ENCODE assay signal across 17 cellular contexts in genomic region chr3:120436523-120437050, GRCh38. TPM values are rescaled to one million over a fixed set of nuclear protein-coding genes. Genes with fewer than 3 reads are reported as not detected.
DNase-seq lines count a peak whose midpoint lies in the region; ATAC-seq, FAIRE-seq and TF ChIP-seq lines count a peak whose summit lies in the region.
"Had no signal": no experiment of that assay in that cellular context is flagged by ENCODE, and none has a peak within 500 bp of the region (broad histone marks: within the 10 kb centered on the region; RNA-seq: fewer than 3 reads in every experiment).

No MANE protein-coding gene starts in this region.

- WGBS in prostate gland: 92% methylated on average over 4 of the region's 4 CpGs

- no peak overlapping the region for H3K4me3 Mint-ChIP-seq in stimulated activated naive B cell treated with anti-CD40 and anti-IgM and Interleukin-4, amounts not matched to agents 10 μg/mL and 1 μg/mL and 100 μg/mL, for 72 hours

- TF ChIP-seq CTCF in VCaP (conservative IDR thresholded peaks at IDR 0.05) (no peak), prostate gland (IDR thresholded peaks at IDR 0.05) (no peak)

- peaks cover 32% of the 10 kb centered on the region for H3K4me1 ChIP-seq in prostate gland (replicated peaks)

- no peaks in the 10 kb centered on the region for H3K36me3 ChIP-seq in prostate gland
- H3K36me3 ChIP-seq: neutrophil had no signal

- H3K9me3 Mint-ChIP-seq in stimulated activated naive B cell treated with anti-CD40 and anti-IgM and Interleukin-4, amounts not matched to agents 10 μg/mL and 1 μg/mL and 100 μg/mL, for 72 hours: no peaks in the 10 kb centered on the region

- intact Hi-C loops in prostate gland (cut with DNase I): no loop called here

- H3K27ac ChIP-seq in VCaP (peak overlapping the region; percentile 18; the same call in 1 of the 2 replicates), prostate gland (peak overlapping the region; percentile 2 to 49)
- H3K27ac ChIP-seq: neutrophil had no signal

- no peaks in the 10 kb centered on the region for H3K9me3 ChIP-seq in prostate gland
- H3K9me3 ChIP-seq: neutrophil had no signal

- no peaks in the 10 kb centered on the region for H3K36me3 Mint-ChIP-seq in stimulated activated naive B cell treated with anti-CD40 and anti-IgM and Interleukin-4, amounts not matched to agents 10 μg/mL and 1 μg/mL and 100 μg/mL, for 72 hours

- H3K27me3 ChIP-seq in prostate gland (replicated peaks; ENCODE audit: insufficient read depth): no peaks in the 10 kb centered on the region
- H3K27me3 ChIP-seq: neutrophil had no signal

- no peak for TF ChIP-seq POLR2A in prostate gland (IDR thresholded peaks at IDR 0.05)
- TF ChIP-seq POLR2A in GM12891 (IDR thresholded peaks at IDR 0.05; ENCODE audit: low read depth, low read length): no peak

- H3K27me3 Mint-ChIP-seq in stimulated activated naive B cell treated with anti-CD40 and anti-IgM and Interleukin-4, amounts not matched to agents 10 μg/mL and 1 μg/mL and 100 μg/mL, for 72 hours: peaks cover 0 to 12% of the 10 kb centered on the region in 2 donors

- H3K27ac Mint-ChIP-seq in stimulated activated naive B cell treated with anti-CD40 and anti-IgM and Interleukin-4, amounts not matched to agents 10 μg/mL and 1 μg/mL and 100 μg/mL, for 72 hours: no peak overlapping the region

- ATAC-seq in stimulated activated naive B cell treated with anti-CD40 and anti-IgM and Interleukin-4, amounts not matched to agents 10 μg/mL and 1 μg/mL and 100 μg/mL, for 72 hours (replicated peaks): no peak
- ATAC-seq in HG02981 (IDR thresholded peaks at IDR 0.05; ENCODE audit: unreplicated experiment): no peak

- no peak for FAIRE-seq in GM12891 (lab: Jason Lieb, UNC)

- H3K4me1 Mint-ChIP-seq in stimulated activated naive B cell treated with anti-CD40 and anti-IgM and Interleukin-4, amounts not matched to agents 10 μg/mL and 1 μg/mL and 100 μg/mL, for 72 hours: no peaks in the 10 kb centered on the region

- DNase-seq in ELR (ENCODE audit: low read depth) (peak; percentile 16), kidney glomerular epithelial cell (lab: John Stamatoyannopoulos, UW) (peak; percentile 16), prostate gland (ENCODE audit: low spot score) (no peak), GM12891 (ENCODE audit: insufficient read length, low spot score) (no peak)
- no peak for DNase-seq in stimulated activated naive B cell treated with anti-CD40 and anti-IgM and Interleukin-4, amounts not matched to agents 10 μg/mL and 1 μg/mL and 100 μg/mL, for 72 hours
- no peak for DNase-seq in activated T-cell treated with anti-CD3 and anti-CD28 coated beads, Interleukin-2, amount 50 U/mL, for 1 hour
- DNase-seq: activated CD4-positive, CD25-positive, alpha-beta regulatory T cell treated with anti-CD3 and anti-CD28 coated beads, Interleukin-2, amount 50 U/mL, for 72 hours; activated naive CD4-positive, alpha-beta T cell; GDM1; KG1; NCI-H1105; NCI-H2171; NCI-H82 had no signal

- H3K4me3 ChIP-seq in prostate gland: no peak overlapping the region
- H3K4me3 ChIP-seq: skin epidermis had no signal

TF ChIP-seq in GM12891, 5 proteins besides CTCF, POLR2A, EP300 and RAD21:
- TF ChIP-seq TAF1 (IDR thresholded peaks at IDR 0.05; ENCODE audit: low read depth, low read length) (no peak), SPI1 (IDR thresholded peaks at IDR 0.05; ENCODE audit: low read depth, low read length) (no peak), PAX5 (IDR thresholded peaks at IDR 0.05; ENCODE audit: insufficient read depth, low read length, severe bottlenecking) (no peak), POU2F2 (IDR thresholded peaks at IDR 0.05; ENCODE audit: low read depth, low read length) (no peak), POLR2AphosphoS5 (IDR thresholded peaks at IDR 0.05; ENCODE audit: low read depth, low read length) (no peak)

RNA-seq across cellular contexts. Expression of gene FSTL1, which starts 14.2 kb away (rescaled TPM):
- total RNA-seq in prostate gland: 100 to 1,000 TPM; 212 to 265 TPM
- 0.09 TPM for polyA plus RNA-seq in GM12891 (2012; ENCODE audit: low read depth, missing spikeins)

Comparison
In these comparisons a context has a peak if more than half of its experiments do, and no peak if none do; other contexts are left out.
1. DNase-seq: peak in ELR (single experiment) and kidney glomerular epithelial cell (single experiment); none in prostate gland (single experiment), stimulated activated naive B cell treated with anti-CD40 and anti-IgM and Interleukin-4, amounts not matched to agents 10 μg/mL and 1 μg/mL and 100 μg/mL, for 72 hours (single experiment), activated T-cell treated with anti-CD3 and anti-CD28 coated beads, Interleukin-2, amount 50 U/mL, for 1 hour (single experiment) and GM12891 (single experiment).